26 cellular contexts compared by ENCODE assay signal in the genomic region with DNA sequence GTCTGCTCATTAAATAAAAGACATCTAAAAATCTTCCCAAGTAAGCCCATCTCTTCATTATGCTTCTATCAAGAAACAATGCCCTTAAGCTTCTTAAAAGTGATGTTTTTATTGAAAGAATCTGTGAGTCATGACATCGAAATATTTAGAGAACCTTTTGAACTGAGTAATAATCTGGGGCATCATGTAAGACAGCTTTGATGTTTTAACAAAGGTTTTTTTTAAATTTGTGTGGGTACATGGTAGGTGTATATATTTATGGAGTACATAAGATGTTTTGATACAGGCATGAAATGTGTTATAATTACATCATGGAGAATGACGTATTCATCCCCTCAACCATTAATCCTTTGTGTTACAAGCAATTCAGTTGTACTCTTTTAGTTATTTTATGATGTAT. TPM values are rescaled to one million over a fixed set of nuclear protein-coding genes. Genes with fewer than 3 reads are reported as not detected.
"Had no signal": no experiment of that assay in that cellular context is flagged by ENCODE, and none has a peak within 500 bp of the region (broad histone marks: within the 10 kb centered on the region; RNA-seq: fewer than 3 reads in every experiment).

No MANE protein-coding gene starts in this region.

- H3K4me3 Mint-ChIP-seq: activated CD8-positive, alpha-beta T cell treated with anti-CD3 and anti-CD28 coated beads for 36 hours; activated naive CD8-positive, alpha-beta T cell treated with anti-CD3 and anti-CD28 coated beads, Interleukin-2, amount 10 ng/mL, durations not matched to agents 7 days and 5 days; stimulated activated naive B cell treated with anti-CD40 and anti-IgM and Interleukin-4, amounts not matched to agents 10 μg/mL and 1 μg/mL and 100 μg/mL, for 72 hours had no signal

- H3K4me2 ChIP-seq: hepatocyte, smooth muscle cell had no signal

- H3K27ac ChIP-seq: brain microvascular endothelial cell, gastroesophageal sphincter, hepatocyte, ovary, sigmoid colon, stomach, tibial artery, upper lobe of right lung had no signal

- H3K36me3 ChIP-seq: brain microvascular endothelial cell, gastroesophageal sphincter, ovary, sigmoid colon, stomach, tibial artery, upper lobe of right lung had no signal

- DNase-seq: activated naive CD4-positive, alpha-beta T cell; activated naive CD8-positive, alpha-beta T cell treated with anti-CD3 and anti-CD28 coated beads, Interleukin-2, amount 10 ng/mL, durations not matched to agents 7 days and 5 days; amniotic stem cell; brain microvascular endothelial cell; cortex of kidney; left cardiac atrium; left ventricle myocardium superior; ovary; retina; sigmoid colon; stimulated activated CD4-positive, alpha-beta T cell treated with anti-CD3 and anti-CD28 coated beads, Interleukin-4, amount 100 ng/mL, for 4 hours; stimulated activated naive B cell treated with anti-CD40 and anti-IgM and Interleukin-4, amounts not matched to agents 10 μg/mL and 1 μg/mL and 100 μg/mL, for 72 hours; stomach; T1000; tibial artery; upper lobe of right lung had no signal

- H3K4me1 ChIP-seq: gastroesophageal sphincter, sigmoid colon, stomach, tibial artery, upper lobe of right lung had no signal

- H3K27me3 Mint-ChIP-seq: activated naive CD8-positive, alpha-beta T cell treated with anti-CD3 and anti-CD28 coated beads, Interleukin-2, amount 10 ng/mL, durations not matched to agents 7 days and 5 days; progenitor cell of endocrine pancreas had no signal

- H3K9me3 ChIP-seq: gastroesophageal sphincter, ovary, stomach, tibial artery, upper lobe of right lung had no signal

- H3K27ac Mint-ChIP-seq: activated CD8-positive, alpha-beta T cell treated with anti-CD3 and anti-CD28 coated beads for 36 hours; activated naive CD8-positive, alpha-beta T cell treated with anti-CD3 and anti-CD28 coated beads, Interleukin-2, amount 10 ng/mL, durations not matched to agents 7 days and 5 days; progenitor cell of endocrine pancreas; stimulated activated naive B cell treated with anti-CD40 and anti-IgM and Interleukin-4, amounts not matched to agents 10 μg/mL and 1 μg/mL and 100 μg/mL, for 72 hours had no signal

- H3K79me2 ChIP-seq: hepatocyte had no signal

- H3K27me3 ChIP-seq: brain microvascular endothelial cell, gastroesophageal sphincter, hepatocyte, ovary, sigmoid colon, stomach, tibial artery, upper lobe of right lung had no signal

- H2AFZ ChIP-seq: hepatocyte had no signal

- H3K36me3 Mint-ChIP-seq: activated naive CD8-positive, alpha-beta T cell treated with anti-CD3 and anti-CD28 coated beads, Interleukin-2, amount 10 ng/mL, durations not matched to agents 7 days and 5 days; stimulated activated naive B cell treated with anti-CD40 and anti-IgM and Interleukin-4, amounts not matched to agents 10 μg/mL and 1 μg/mL and 100 μg/mL, for 72 hours had no signal

- H3K4me3 ChIP-seq: gastroesophageal sphincter, hepatocyte, ovary, sigmoid colon, smooth muscle cell, stomach, tibial artery, upper lobe of right lung had no signal

- H3K9me3 Mint-ChIP-seq: stimulated activated naive B cell treated with anti-CD40 and anti-IgM and Interleukin-4, amounts not matched to agents 10 μg/mL and 1 μg/mL and 100 μg/mL, for 72 hours had no signal

- ATAC-seq: gastroesophageal sphincter; left cardiac atrium; left ventricle myocardium superior; stimulated activated naive B cell treated with anti-CD40 and anti-IgM and Interleukin-4, amounts not matched to agents 10 μg/mL and 1 μg/mL and 100 μg/mL, for 72 hours; upper lobe of right lung had no signal

RNA-seq across cellular contexts. Expression of a gene that starts 46.8 kb away (rescaled TPM):
- total RNA-seq: endothelial cell of umbilical vein; fibroblast of villous mesenchyme; lung microvascular endothelial cell; T-helper 1 cell treated with Interleukin-12 subunit alpha and Interleukin-12 subunit beta and Interleukin-4 antibody, amounts not matched to agents 30 ng/mL and 1 ng/mL, for 36 hours had no signal
- polyA plus RNA-seq: endothelial cell of umbilical vein, keratinocyte, smooth muscle cell had no signal
